In the genomic region with DNA sequence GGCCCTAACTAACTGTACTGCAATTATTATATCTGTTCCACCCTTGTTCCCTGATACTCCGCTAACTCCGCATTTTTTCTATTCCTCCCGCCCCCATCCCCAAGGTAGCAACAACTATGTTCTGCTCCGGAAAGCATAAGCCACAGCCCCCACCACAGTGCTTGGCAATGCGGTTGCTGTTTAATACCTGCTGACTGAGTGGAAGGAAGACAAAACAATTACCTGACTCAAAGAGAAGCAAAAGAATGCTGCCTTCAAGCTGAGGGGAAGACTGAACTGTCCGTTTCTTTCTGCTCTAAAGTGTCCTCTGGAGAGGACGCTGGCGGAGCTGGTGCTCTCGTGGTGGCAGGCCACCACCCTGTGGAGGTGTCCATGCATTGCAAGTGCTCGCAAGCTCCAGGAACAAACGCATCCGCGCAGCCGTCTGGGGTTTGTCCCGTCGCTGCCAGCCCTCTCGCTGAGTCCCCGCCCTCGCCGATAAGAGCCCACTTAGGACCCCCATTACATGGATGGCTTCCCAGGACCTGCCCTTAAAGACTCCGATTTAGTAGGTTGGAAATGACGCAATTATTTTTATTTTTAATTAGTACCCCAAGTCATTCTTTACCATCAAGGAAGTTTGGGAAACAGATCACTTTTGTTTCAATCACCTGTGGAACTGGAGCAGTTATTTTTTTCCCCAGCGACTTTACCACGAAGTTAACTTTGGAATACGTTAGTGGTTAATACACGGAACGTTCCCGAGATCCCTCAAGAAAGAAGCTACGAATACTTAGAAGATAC, we compare ENCODE assay signal across 8 cellular contexts. TPM values are rescaled to one million over a fixed set of nuclear protein-coding genes. Genes with fewer than 3 reads are reported as not detected.
DNase-seq lines count a peak whose midpoint lies in the region; TF ChIP-seq lines count a peak whose summit lies in the region.

No MANE protein-coding gene starts in this region.

- H3K79me2 ChIP-seq in H9 (ENCODE audit: insufficient read depth, low read length) = peaks cover 20% of the 10 kb centered on the region; the same call in 1 of the 2 replicates

- peak; percentile 88 for DNase-seq in GDM1 (lab: John Stamatoyannopoulos, UW)
- peak; percentile 92 for DNase-seq in H9
- DNase-seq in MG63 = peak; percentile 82
- DNase-seq in SK-MEL-5 (ENCODE audit: low read depth, low spot score) = peak; percentile 88
- peak; percentile 77 to 95 (median 88) for DNase-seq in head of caudate nucleus
- peak; percentile 84 to 91 (median 84) for DNase-seq in ovary
- DNase-seq in thyroid gland = peak; percentile 88 to 90

- no peak overlapping the region for H4K5ac ChIP-seq in H9 (ENCODE audit: insufficient read length, low read depth, low read length)

- no peaks in the 10 kb centered on the region for H4K20me1 ChIP-seq in H9 (ENCODE audit: control insufficient read depth, insufficient read depth, insufficient read length)

- peak; percentile 96 for TF ChIP-seq CTCF in H9 (conservative IDR thresholded peaks at IDR 0.05)
- peak; percentile 47 to 93 (median 80) for TF ChIP-seq CTCF in ovary (IDR thresholded peaks at IDR 0.05)
- TF ChIP-seq CTCF in thyroid gland (IDR thresholded peaks at IDR 0.05) = peak; percentile 80 to 95 (median 94)

- no peaks in the 10 kb centered on the region for H3K9me3 ChIP-seq in H9 (ENCODE audit: control insufficient read depth, low read depth, low read length)
- H3K9me3 ChIP-seq in MG63 = no peaks in the 10 kb centered on the region
- H3K9me3 ChIP-seq in ovary = no peaks in the 10 kb centered on the region
- H3K9me3 ChIP-seq in thyroid gland = no peaks in the 10 kb centered on the region

- no CpG with 5 or more reads among the region's 29 CpGs for WGBS in H9 (ENCODE audit: extremely low coverage, insufficient read length, low lambda C conversion rate)
- 7 to 17% (median 14%) methylated on average over 29 of the region's 29 CpGs for WGBS in ovary, 3 donors
- 10% methylated on average over 25 to 29 of the region's 29 CpGs for WGBS in thyroid gland, 2 donors

- H3K23ac ChIP-seq in H9 (ENCODE audit: insufficient read length, low read depth, low read length) = no peak overlapping the region

- H3K18ac ChIP-seq in H9 (ENCODE audit: insufficient read length, low read depth, low read length) = no peak overlapping the region

- H3K4me1 ChIP-seq in H9 (ENCODE audit: insufficient read depth, low read length) = no peaks in the 10 kb centered on the region
- peaks cover 4% of the 10 kb centered on the region for H3K4me1 ChIP-seq in ovary (ENCODE audit: insufficient read depth)
- peaks cover 5 to 25% of the 10 kb centered on the region in 2 donors for H3K4me1 ChIP-seq in thyroid gland

- H3K4me2 ChIP-seq in H9 (ENCODE audit: insufficient read depth, insufficient read length, low read length) = peak overlapping the region; percentile 60

- H3K27me3 Mint-ChIP-seq in H9 (ENCODE audit: low read depth) = no peaks in the 10 kb centered on the region
- H3K27me3 Mint-ChIP-seq in activated naive CD4-positive, alpha-beta T cell treated with anti-CD3 and anti-CD28 coated beads, Interleukin-2, amount 50 U/mL, for 24 hours = no peaks in the 10 kb centered on the region

- no peak overlapping the region for H3K9ac ChIP-seq in H9 (ENCODE audit: extremely low read depth, insufficient read length, low read length)

- peaks cover 32% of the 10 kb centered on the region for H3K36me3 ChIP-seq in MG63
- no peaks in the 10 kb centered on the region for H3K36me3 ChIP-seq in ovary
- peaks cover 0 to 5% of the 10 kb centered on the region in 2 donors for H3K36me3 ChIP-seq in thyroid gland

- H2AK5ac ChIP-seq in H9 (ENCODE audit: insufficient read length, low read length) = no peak overlapping the region

- peak overlapping the region in 2 of 3 experiments; percentile 6 to 27; a peak in 3 of 7 replicates for H3K27ac Mint-ChIP-seq in H9
- H3K27ac Mint-ChIP-seq in activated naive CD4-positive, alpha-beta T cell treated with anti-CD3 and anti-CD28 coated beads, Interleukin-2, amount 50 U/mL, for 24 hours = peak overlapping the region; percentile 99

- no peak overlapping the region for H2BK15ac ChIP-seq in H9 (ENCODE audit: low read depth, low read length)

- no peak overlapping the region for H2BK20ac ChIP-seq in H9 (ENCODE audit: low read depth, low read length, poor library complexity, severe bottlenecking)

- in situ Hi-C loops in SK-MEL-5 (cut with HindIII; ENCODE audit: low pct_unique_long_range_greater_than_20kb, low sequenced_read_pairs) = no loop called here

- H2BK12ac ChIP-seq in H9 (ENCODE audit: insufficient read length, low read depth, low read length) = no peak overlapping the region

- peaks cover 17 to 27% (median 26%) of the 10 kb centered on the region in 3 experiments; a peak in 6 of 7 replicates for H3K36me3 Mint-ChIP-seq in H9 (ENCODE audit: insufficient read depth in 1 of 3, low read depth in 3 of 3)
- H3K36me3 Mint-ChIP-seq in activated naive CD4-positive, alpha-beta T cell treated with anti-CD3 and anti-CD28 coated beads, Interleukin-2, amount 50 U/mL, for 24 hours = peaks cover 15% of the 10 kb centered on the region

- no peak for TF ChIP-seq EP300 in ovary (IDR thresholded peaks at IDR 0.05)

- H3K14ac ChIP-seq in H9 (ENCODE audit: insufficient read depth, low read length) = no peak overlapping the region

- H3K4me1 Mint-ChIP-seq in H9 = peaks cover 26% of the 10 kb centered on the region in 2 experiments
- peaks cover 38% of the 10 kb centered on the region for H3K4me1 Mint-ChIP-seq in activated naive CD4-positive, alpha-beta T cell treated with anti-CD3 and anti-CD28 coated beads, Interleukin-2, amount 50 U/mL, for 24 hours

- no peak overlapping the region for H2BK120ac ChIP-seq in H9 (ENCODE audit: low read depth, low read length, poor library complexity, severe bottlenecking)

- H3K4me3 ChIP-seq in MG63 (peak overlapping the region; percentile 100), ovary (peak overlapping the region; percentile 99), thyroid gland (replicated peaks in 1 of 3) (peak overlapping the region in 2 of 3 donors; percentile 5 to 98)

- no peak overlapping the region for H2BK5ac ChIP-seq in H9 (ENCODE audit: insufficient read length, low read length)

- intact Hi-C loops in head of caudate nucleus (cut with DNase I) = loop anchor here (5.0 to 10.0 kb wide), 2 partner anchors 231 to 314 kb away; a partner anchor contains a TSS
- intact Hi-C loops in ovary (cut with DNase I) = loop anchor here in 3 of 4 donors (2.0 to 10.0 kb wide), 3 partner anchors 91 to 311 kb away; a partner anchor contains a TSS
- intact Hi-C loops in thyroid gland (cut with DNase I) = loop anchor here (10.0 kb wide), 1 partner anchor 231 kb away; a partner anchor contains a TSS

- H3K27me3 ChIP-seq in H9 (ENCODE audit: insufficient read depth, low read length) (no peaks in the 10 kb centered on the region), MG63 (no peaks in the 10 kb centered on the region), ovary (no peaks in the 10 kb centered on the region), thyroid gland (no peaks in the 10 kb centered on the region)

- no peak overlapping the region for H3K4ac ChIP-seq in H9 (ENCODE audit: low read depth, low read length)

- H3K4me3 Mint-ChIP-seq in H9 = peak overlapping the region; percentile 84 to 91
- H3K4me3 Mint-ChIP-seq in activated naive CD4-positive, alpha-beta T cell treated with anti-CD3 and anti-CD28 coated beads, Interleukin-2, amount 50 U/mL, for 24 hours = peak overlapping the region; percentile 98

- H4K8ac ChIP-seq in H9 (replicated peaks; ENCODE audit: insufficient read length, low read depth, low read length) = no peak overlapping the region

- TF ChIP-seq POLR2A in ovary (IDR thresholded peaks at IDR 0.05) = peak; percentile 15
- TF ChIP-seq POLR2A in thyroid gland (IDR thresholded peaks at IDR 0.05) = no peak

- peaks cover 10% of the 10 kb centered on the region for H3K23me2 ChIP-seq in H9 (ENCODE audit: insufficient read length, low read depth, low read length, poor library complexity, severe bottlenecking)

- no peak overlapping the region for H3K56ac ChIP-seq in H9 (ENCODE audit: insufficient read length, low read depth, low read length)

- H3K27ac ChIP-seq in H9 (ENCODE audit: insufficient read length, low read depth, low read length) = no peak overlapping the region
- H3K27ac ChIP-seq in ovary = peak overlapping the region; percentile 87 to 93
- H3K27ac ChIP-seq in thyroid gland = peak overlapping the region; percentile 97 to 100 (median 99)

- H3K79me1 ChIP-seq in H9 (ENCODE audit: insufficient read depth, low read depth, low read length, poor library complexity, severe bottlenecking) = no peaks in the 10 kb centered on the region

- H3T11ph ChIP-seq in H9 (ENCODE audit: low read length) = no peak overlapping the region

- no peak overlapping the region for H4K91ac ChIP-seq in H9 (ENCODE audit: insufficient read length, low read depth, low read length)

- H3K9me3 Mint-ChIP-seq in H9 = peaks cover 18% of the 10 kb centered on the region in 2 experiments
- no peaks in the 10 kb centered on the region for H3K9me3 Mint-ChIP-seq in activated naive CD4-positive, alpha-beta T cell treated with anti-CD3 and anti-CD28 coated beads, Interleukin-2, amount 50 U/mL, for 24 hours

- H2AFZ ChIP-seq in H9 (ENCODE audit: low read length) = peak overlapping the region; percentile 43

RNA-seq across cellular contexts. Expression of a gene that starts 1.6 kb away (rescaled TPM):
- 279 and 284 TPM in 2 replicates for total RNA-seq in H9 (2021)
- total RNA-seq in MG63 (2014; rRNA removed; shearing (Covaris generic); ENCODE audit: low replicate concordance) = 750 and 1,020 TPM in 2 replicates
- total RNA-seq in SK-MEL-5 (2014; rRNA removed; shearing (Covaris generic)) = 528 and 560 TPM in 2 replicates
- polyA plus RNA-seq in SK-MEL-5 (2015; cell fraction: cytosol; rRNA removed) = 168 and 198 TPM in 2 replicates
- polyA plus RNA-seq in SK-MEL-5 (2015; cell fraction: nucleus; rRNA removed) = 68.9 and 97.1 TPM in 2 replicates
- 100 to 1,000 TPM; 137 to 290 (median 206) TPM for total RNA-seq in ovary
- polyA plus RNA-seq in ovary = 100 to 1,000 TPM; 265 to 595 TPM
- total RNA-seq in thyroid gland = 100 to 1,000 TPM; 306 to 544 (median 331) TPM

RNA-seq across cellular contexts. Expression of a gene that starts 15.9 kb away (rescaled TPM):
- 166 and 180 TPM in 2 replicates for total RNA-seq in H9 (2021)
- total RNA-seq in MG63 (2014; rRNA removed; shearing (Covaris generic); ENCODE audit: low replicate concordance) = 311 and 396 TPM in 2 replicates
- total RNA-seq in SK-MEL-5 (2014; rRNA removed; shearing (Covaris generic)) = 315 and 343 TPM in 2 replicates
- polyA plus RNA-seq in SK-MEL-5 (2015; cell fraction: cytosol; rRNA removed) = 214 and 216 TPM in 2 replicates
- 46.7 and 49.1 TPM in 2 replicates for polyA plus RNA-seq in SK-MEL-5 (2015; cell fraction: nucleus; rRNA removed)
- 100 to 1,000 TPM; 165 to 279 (median 194) TPM for total RNA-seq in ovary
- 100 to 1,000 TPM; 326 to 388 TPM for polyA plus RNA-seq in ovary
- 100 to 1,000 TPM; 334 to 467 (median 446) TPM for total RNA-seq in thyroid gland

RNA-seq across cellular contexts. Expression of a gene that starts 26.3 kb away (rescaled TPM):
- total RNA-seq in H9 (2021) (0.17 and 0.20 TPM in 2 replicates), ovary (1 to 10 TPM in 5 of 7 donors, under 1 TPM in 2; 0.69 to 7.3 (median 3.6) TPM), thyroid gland (1 to 10 TPM; 2.3 to 3.1 (median 3.1) TPM)
- 0.03 and 0.05 TPM in 2 replicates for total RNA-seq in MG63 (2014; rRNA removed; shearing (Covaris generic); ENCODE audit: low replicate concordance)
- 0.26 and 0.72 TPM in 2 replicates for total RNA-seq in SK-MEL-5 (2014; rRNA removed; shearing (Covaris generic))
- 0.44 and 0.51 TPM in 2 replicates for polyA plus RNA-seq in SK-MEL-5 (2015; cell fraction: cytosol; rRNA removed)
- 0.07 and 0.32 TPM in 2 replicates for polyA plus RNA-seq in SK-MEL-5 (2015; cell fraction: nucleus; rRNA removed)
- 10 to 100 TPM in 1 of 2 donors, 1 to 10 TPM in 1; 3.2 to 21.0 TPM for polyA plus RNA-seq in ovary
